In genomic region chr3:75192065-75192658, GRCh38 we compare ENCODE assay signal across 8 cellular contexts.
A peak's percentile ranks its signal among the peaks of the same experiment; 100 is the strongest.
DNase-seq lines count a peak whose midpoint lies in the region; ATAC-seq and TF ChIP-seq lines count a peak whose summit lies in the region.

No MANE protein-coding gene starts in this region.

- DNase-seq in NCI-H82 (lab: John Stamatoyannopoulos, UW) = peak; percentile 61
- DNase-seq in NCI-H82 treated with DMSO at 0.1 percent for 48 hours (lab: John Stamatoyannopoulos, UW; ENCODE audit: unreplicated experiment) = no peak
- peak; percentile 33 for DNase-seq in HFF-Myc (ENCODE audit: extremely low read depth, low read depth)
- peak; percentile 9 for DNase-seq in NCI-H2171 treated with DMSO at 0.1 percent for 48 hours (lab: John Stamatoyannopoulos, UW)
- peak; percentile 66 for DNase-seq in activated CD8-positive, alpha-beta T cell treated with anti-CD3 and anti-CD28 coated beads, Interleukin-2, amount 10 ng/mL, durations not matched to agents 7 days and 5 days
- DNase-seq in fibroblast of gingiva (ENCODE audit: low read depth) = peak; percentile 15
- DNase-seq in gastrocnemius medialis = no peak

- no peaks in the 10 kb centered on the region for H3K36me3 ChIP-seq in gastrocnemius medialis

- no peak overlapping the region for H3K27ac ChIP-seq in gastrocnemius medialis

- ATAC-seq in activated CD8-positive, alpha-beta T cell treated with anti-CD3 and anti-CD28 coated beads, Interleukin-2, amount 10 ng/mL, durations not matched to agents 7 days and 5 days = no peak
- peak in 1 of 2 donors; percentile 51 for ATAC-seq in gastrocnemius medialis
- no peak for ATAC-seq in stimulated activated memory B cell treated with anti-CD40 and anti-IgM and Interleukin-4, amounts not matched to agents 10 μg/mL and 1 μg/mL and 100 μg/mL, for 72 hours

- no peak overlapping the region for H3K27ac Mint-ChIP-seq in activated CD8-positive, alpha-beta T cell treated with anti-CD3 and anti-CD28 coated beads, Interleukin-2, amount 10 ng/mL, durations not matched to agents 7 days and 5 days
- no peak overlapping the region for H3K27ac Mint-ChIP-seq in stimulated activated memory B cell treated with anti-CD40 and anti-IgM and Interleukin-4, amounts not matched to agents 10 μg/mL and 1 μg/mL and 100 μg/mL, for 72 hours

- no peaks in the 10 kb centered on the region for H3K27me3 ChIP-seq in gastrocnemius medialis

- intact Hi-C loops in gastrocnemius medialis (cut with DNase I; ENCODE audit: low total_unique reads) = loop anchor here (10.0 kb wide), 1 partner anchor 233 kb away; no protein-coding TSS in a partner anchor

- POLR2A ChIA-PET in activated CD8-positive, alpha-beta T cell treated with anti-CD3 and anti-CD28 coated beads, Interleukin-2, amount 10 ng/mL, durations not matched to agents 7 days and 5 days (lab: Charles Lee) = no interaction called here

- H3K4me1 Mint-ChIP-seq in activated CD8-positive, alpha-beta T cell treated with anti-CD3 and anti-CD28 coated beads, Interleukin-2, amount 10 ng/mL, durations not matched to agents 7 days and 5 days (ENCODE audit: low read depth) = no peaks in the 10 kb centered on the region
- H3K4me1 Mint-ChIP-seq in stimulated activated memory B cell treated with anti-CD40 and anti-IgM and Interleukin-4, amounts not matched to agents 10 μg/mL and 1 μg/mL and 100 μg/mL, for 72 hours = no peaks in the 10 kb centered on the region

- TF ChIP-seq POLR2A in gastrocnemius medialis (IDR thresholded peaks at IDR 0.05) = no peak

- H3K9me3 Mint-ChIP-seq in activated CD8-positive, alpha-beta T cell treated with anti-CD3 and anti-CD28 coated beads, Interleukin-2, amount 10 ng/mL, durations not matched to agents 7 days and 5 days (ENCODE audit: insufficient read depth) = no peaks in the 10 kb centered on the region
- peaks cover 5% of the 10 kb centered on the region for H3K9me3 Mint-ChIP-seq in stimulated activated memory B cell treated with anti-CD40 and anti-IgM and Interleukin-4, amounts not matched to agents 10 μg/mL and 1 μg/mL and 100 μg/mL, for 72 hours

- in situ Hi-C loops in gastrocnemius medialis (cut with MboI; ENCODE audit: low sequenced_read_pairs in 4 of 4) = no loop called here

- no peaks in the 10 kb centered on the region for H3K36me3 Mint-ChIP-seq in activated CD8-positive, alpha-beta T cell treated with anti-CD3 and anti-CD28 coated beads, Interleukin-2, amount 10 ng/mL, durations not matched to agents 7 days and 5 days (ENCODE audit: low read depth)
- H3K36me3 Mint-ChIP-seq in stimulated activated memory B cell treated with anti-CD40 and anti-IgM and Interleukin-4, amounts not matched to agents 10 μg/mL and 1 μg/mL and 100 μg/mL, for 72 hours = no peaks in the 10 kb centered on the region

- H3K4me3 ChIP-seq in HFF-Myc (replicated peaks; ENCODE audit: low read depth, low read length) = no peak overlapping the region
- no peak overlapping the region for H3K4me3 ChIP-seq in gastrocnemius medialis

- TF ChIP-seq CTCF in HFF-Myc (IDR thresholded peaks at IDR 0.05; ENCODE audit: low read depth, low read length, missing control alignments) = peak; percentile 91
- TF ChIP-seq CTCF in gastrocnemius medialis (IDR thresholded peaks at IDR 0.05 in 4 of 5, conservative IDR thresholded peaks at IDR 0.05 in 1 of 5) = peak; percentile 29 to 64 (median 45)

- H3K27me3 Mint-ChIP-seq in activated CD8-positive, alpha-beta T cell treated with anti-CD3 and anti-CD28 coated beads, Interleukin-2, amount 10 ng/mL, durations not matched to agents 7 days and 5 days (ENCODE audit: low read depth) = peaks cover 2% of the 10 kb centered on the region
- no peaks in the 10 kb centered on the region for H3K27me3 Mint-ChIP-seq in stimulated activated memory B cell treated with anti-CD40 and anti-IgM and Interleukin-4, amounts not matched to agents 10 μg/mL and 1 μg/mL and 100 μg/mL, for 72 hours

- CTCF ChIA-PET in activated CD8-positive, alpha-beta T cell treated with anti-CD3 and anti-CD28 coated beads, Interleukin-2, amount 10 ng/mL, durations not matched to agents 7 days and 5 days (lab: Charles Lee) = interaction anchor here (0.8 to 2.3 kb wide), 10 partner anchors 10 to 451 kb away, joined by 4 to 9 read pairs (median 5); no protein-coding TSS in a partner anchor

- H3K4me1 ChIP-seq in gastrocnemius medialis = no peaks in the 10 kb centered on the region

- H3K9me3 ChIP-seq in gastrocnemius medialis = no peaks in the 10 kb centered on the region

- H3K4me3 Mint-ChIP-seq in activated CD8-positive, alpha-beta T cell treated with anti-CD3 and anti-CD28 coated beads, Interleukin-2, amount 10 ng/mL, durations not matched to agents 7 days and 5 days = no peak overlapping the region
- H3K4me3 Mint-ChIP-seq in stimulated activated memory B cell treated with anti-CD40 and anti-IgM and Interleukin-4, amounts not matched to agents 10 μg/mL and 1 μg/mL and 100 μg/mL, for 72 hours = no peak overlapping the region

Comparison
In these comparisons a context has a peak if more than half of its experiments do, and no peak if none do; other contexts are left out.
1. DNase-seq: peak in NCI-H82 (single experiment), HFF-Myc (single experiment), NCI-H2171 treated with DMSO at 0.1 percent for 48 hours (single experiment), activated CD8-positive, alpha-beta T cell treated with anti-CD3 and anti-CD28 coated beads, Interleukin-2, amount 10 ng/mL, durations not matched to agents 7 days and 5 days (single experiment) and fibroblast of gingiva (single experiment); none in NCI-H82 treated with DMSO at 0.1 percent for 48 hours (single experiment) and gastrocnemius medialis (0 of 2).